Comparison of ENCODE assay signal across 8 cellular contexts in genomic region chr19:35740423-35741215, GRCh38. TPM values are rescaled to one million over a fixed set of nuclear protein-coding genes. Genes with fewer than 3 reads are reported as not detected.
A peak's percentile ranks its signal among the peaks of the same experiment; 100 is the strongest.
DNase-seq lines count a peak whose midpoint lies in the region; ATAC-seq, FAIRE-seq and TF ChIP-seq lines count a peak whose summit lies in the region.

No MANE protein-coding gene starts in this region.

- DNase-seq in ELR (ENCODE audit: low read depth) (peak; percentile 98), H54 (ENCODE audit: insufficient read length, low spot score) (peak; percentile 100), RWPE2 (ENCODE audit: low spot score) (peak; percentile 97), fibroblast of the conjunctiva (ENCODE audit: low read depth) (peak; percentile 92), neural progenitor cell (ENCODE audit: low spot score) (peak; percentile 99)
- peak; percentile 93 for DNase-seq in activated effector memory CD4-positive, alpha-beta T cell treated with Interleukin-2 at 50 U/mL for 16 hours

- H3K36me3 ChIP-seq in Loucy (ENCODE audit: insufficient read depth, low read length) (peaks cover 23% of the 10 kb centered on the region; the same call in 1 of the 2 replicates), RWPE2 (ENCODE audit: low read depth) (peaks cover 30% of the 10 kb centered on the region), neural progenitor cell (no peaks in the 10 kb centered on the region), stomach smooth muscle (ENCODE audit: control insufficient read depth in 2 of 2, insufficient read depth in 2 of 2, low read length in 2 of 2) (peaks cover 24 to 25% of the 10 kb centered on the region in 2 donors)

- TF ChIP-seq POLR2A in H54 (IDR thresholded peaks at IDR 0.05; ENCODE audit: low read depth, low read length): peak; percentile 49

- peak overlapping the region; percentile 89 for H3K4me3 Mint-ChIP-seq in neural progenitor cell

- H3K36me3 Mint-ChIP-seq in neural progenitor cell: peaks cover 9% of the 10 kb centered on the region

- H3K4me3 ChIP-seq in Loucy (ENCODE audit: low read length, poor library complexity, severe bottlenecking): peak overlapping the region; percentile 79
- H3K4me3 ChIP-seq in RWPE2 (ENCODE audit: severe bottlenecking): peak overlapping the region; percentile 38
- peak overlapping the region; percentile 79 for H3K4me3 ChIP-seq in neural progenitor cell
- H3K4me3 ChIP-seq in stomach smooth muscle (ENCODE audit: low read length in 2 of 2): peak overlapping the region; percentile 78 to 88

- H4K20me1 ChIP-seq in Loucy (ENCODE audit: insufficient read depth, low read length, poor library complexity, severe bottlenecking) (no peaks in the 10 kb centered on the region), neural progenitor cell (ENCODE audit: low read depth) (peaks cover 17% of the 10 kb centered on the region)

- peak overlapping the region; percentile 96 for H2AFZ ChIP-seq in Loucy (ENCODE audit: low read length)
- H2AFZ ChIP-seq in neural progenitor cell (replicated peaks): peak overlapping the region; percentile 73

- peak overlapping the region; percentile 12 for H3K27ac ChIP-seq in RWPE2 (ENCODE audit: poor library complexity, severe bottlenecking)
- H3K27ac ChIP-seq in neural progenitor cell: peak overlapping the region; percentile 81
- peak overlapping the region; percentile 81 for H3K27ac ChIP-seq in stomach smooth muscle (ENCODE audit: low read length)

- TF ChIP-seq CTCF in Loucy (conservative IDR thresholded peaks at IDR 0.05; ENCODE audit: low read length) (peak; percentile 52), RWPE2 (IDR thresholded peaks at IDR 0.05; ENCODE audit: poor library complexity, severe bottlenecking) (peak; percentile 16), neural progenitor cell (IDR thresholded peaks at IDR 0.05) (peak; percentile 56)

- peak overlapping the region; percentile 87 for H3K27ac Mint-ChIP-seq in neural progenitor cell

- no peaks in the 10 kb centered on the region for H3K9me3 ChIP-seq in Loucy (ENCODE audit: insufficient read depth, low read depth, low read length)
- no peaks in the 10 kb centered on the region for H3K9me3 ChIP-seq in RWPE2 (ENCODE audit: severe bottlenecking)
- no peaks in the 10 kb centered on the region for H3K9me3 ChIP-seq in neural progenitor cell (ENCODE audit: low read depth)
- no peaks in the 10 kb centered on the region for H3K9me3 ChIP-seq in stomach smooth muscle (ENCODE audit: control insufficient read depth in 2 of 2, low read length in 2 of 2)

- H3K9me3 Mint-ChIP-seq in neural progenitor cell: no peaks in the 10 kb centered on the region

- H3F3A ChIP-seq in Loucy (ENCODE audit: low read depth) (no peaks in the 10 kb centered on the region), neural progenitor cell (ENCODE audit: low read depth) (peaks cover 46% of the 10 kb centered on the region)

- no peaks in the 10 kb centered on the region for H3K27me3 ChIP-seq in Loucy (ENCODE audit: insufficient read depth, low read length, poor library complexity, severe bottlenecking)
- no peaks in the 10 kb centered on the region for H3K27me3 ChIP-seq in RWPE2 (ENCODE audit: insufficient read depth, poor library complexity, severe bottlenecking)
- H3K27me3 ChIP-seq in neural progenitor cell: no peaks in the 10 kb centered on the region
- no peaks in the 10 kb centered on the region for H3K27me3 ChIP-seq in stomach smooth muscle (ENCODE audit: control insufficient read depth in 1 of 2, insufficient read depth in 2 of 2, low read length in 2 of 2)

- peak overlapping the region; percentile 55 for H3K9ac ChIP-seq in Loucy (ENCODE audit: low read depth, low read length, poor library complexity, severe bottlenecking)
- H3K9ac ChIP-seq in neural progenitor cell: no peak overlapping the region
- H3K9ac ChIP-seq in stomach smooth muscle (ENCODE audit: low read length in 2 of 2): peak overlapping the region; percentile 72 to 89

- H3K4me2 ChIP-seq in Loucy (ENCODE audit: low read depth, low read length, poor library complexity, severe bottlenecking) (peak overlapping the region; percentile 74), neural progenitor cell (peak overlapping the region; percentile 92)

- peak; percentile 57 for FAIRE-seq in H54 (lab: Jason Lieb, UNC)

- no peaks in the 10 kb centered on the region for H3K9me2 ChIP-seq in Loucy (replicated peaks; ENCODE audit: low read depth, low read length)

- peaks cover 26% of the 10 kb centered on the region for H3K4me1 Mint-ChIP-seq in neural progenitor cell

- ATAC-seq in RWPE2 (ENCODE audit: low read depth): peak; percentile 83

- peaks cover 13% of the 10 kb centered on the region for H3K27me3 Mint-ChIP-seq in neural progenitor cell (ENCODE audit: insufficient read depth, low read depth)

- H3K4me1 ChIP-seq in Loucy (ENCODE audit: insufficient read depth, low read length, poor library complexity, severe bottlenecking) (peaks cover 7% of the 10 kb centered on the region), RWPE2 (ENCODE audit: insufficient read depth, poor library complexity, severe bottlenecking) (no peaks in the 10 kb centered on the region), neural progenitor cell (peaks cover 9% of the 10 kb centered on the region), stomach smooth muscle (ENCODE audit: control insufficient read depth, insufficient read depth, low read length) (peaks cover 31% of the 10 kb centered on the region)

- peaks cover under 1% of the 10 kb centered on the region; the same call in 1 of the 2 replicates for H3K79me2 ChIP-seq in Loucy (ENCODE audit: insufficient read depth, low read length)
- peaks cover under 1% of the 10 kb centered on the region for H3K79me2 ChIP-seq in neural progenitor cell (ENCODE audit: low read depth)

RNA-seq across cellular contexts. Expression of gene IGFLR1, which starts 1.6 kb away (rescaled TPM):
- 5.0 and 9.2 TPM in 2 replicates for total RNA-seq in neural progenitor cell (ENCODE audit: low replicate concordance)

RNA-seq across cellular contexts. Expression of gene U2AF1L4, which starts 4.6 kb away (rescaled TPM):
- total RNA-seq in neural progenitor cell (ENCODE audit: low replicate concordance): 17.2 and 27.9 TPM in 2 replicates

RNA-seq across cellular contexts. Expression of gene PSENEN, which starts 4.8 kb away (rescaled TPM):
- 10.9 and 29.6 TPM in 2 replicates for total RNA-seq in neural progenitor cell (ENCODE audit: low replicate concordance)

RNA-seq across cellular contexts. Expression of gene LIN37, which starts 7.8 kb away (rescaled TPM):
- total RNA-seq in neural progenitor cell (ENCODE audit: low replicate concordance): 11.4 and 12.4 TPM in 2 replicates

RNA-seq across cellular contexts. Expression of gene HSPB6, which starts 16.2 kb away (rescaled TPM):
- not detected in 2 replicates for total RNA-seq in neural progenitor cell (ENCODE audit: low replicate concordance)

Comparison
In these comparisons a context has a peak if more than half of its experiments do, and no peak if none do; other contexts are left out.
1. Peak in every context shown above with its lines: DNase-seq, ATAC-seq, H3K4me3 ChIP-seq and H3K27ac ChIP-seq.
2. H3K27ac ChIP-seq: peak in every context shown above with its lines; median percentile 81 in neural progenitor cell; 81 in stomach smooth muscle; 12 in RWPE2.